Comparison of ENCODE assay signal across 7 cellular contexts in genomic region chr16:57042157-57043111, GRCh38. TPM values are rescaled to one million over a fixed set of nuclear protein-coding genes. Genes with fewer than 3 reads are reported as not detected.
DNase-seq lines count a peak whose midpoint lies in the region; ATAC-seq and TF ChIP-seq lines count a peak whose summit lies in the region.

No MANE protein-coding gene starts in this region.

- DNase-seq in GM20000 (ENCODE audit: low spot score) (peak; percentile 81), NCI-H1694 (lab: John Stamatoyannopoulos, UW) (no peak), ureter (ENCODE audit: low spot score) (no peak), suprapubic skin (ENCODE audit: low spot score in 2 of 2) (no peak)
- DNase-seq in activated CD8-positive, alpha-beta memory T cell treated with anti-CD3 and anti-CD28 coated beads for 48 hours (ENCODE audit: low read depth in 2 of 3, low spot score in 2 of 3) = peak; percentile 46 to 72 (median 52)

- TF ChIP-seq CTCF in GM20000 (IDR thresholded peaks at IDR 0.05; ENCODE audit: extremely low read depth, missing control alignments) (no peak), liver (IDR thresholded peaks at IDR 0.05; ENCODE audit: low read depth, low read length, missing input control) (no peak), suprapubic skin (IDR thresholded peaks at IDR 0.05) (no peak)

- H3K4me1 ChIP-seq in liver (ENCODE audit: control insufficient read depth in 4 of 4, insufficient read depth in 4 of 4, low read length in 3 of 4) (no peaks in the 10 kb centered on the region), suprapubic skin (peaks cover 10% of the 10 kb centered on the region)

- no peak overlapping the region for H3K4me3 ChIP-seq in liver (ENCODE audit: low read depth in 1 of 3, low read length in 3 of 3)
- H3K4me3 ChIP-seq in suprapubic skin = no peak overlapping the region

- 80% methylated on average over 14 of the region's 14 CpGs for WGBS in liver
- 62% methylated on average over 14 of the region's 14 CpGs for WGBS in suprapubic skin

- ATAC-seq in HG03575 (IDR thresholded peaks at IDR 0.05; ENCODE audit: extremely low read depth, insufficient number of reproducible peaks, low FRiP score, unreplicated experiment) = peak; percentile 42

- H3K27me3 ChIP-seq in liver (ENCODE audit: control insufficient read depth in 4 of 4, insufficient read depth in 4 of 4, low read length in 3 of 4) (no peaks in the 10 kb centered on the region), suprapubic skin (no peaks in the 10 kb centered on the region)

- no peak for TF ChIP-seq RAD21 in liver (IDR thresholded peaks at IDR 0.05)

- H3K9ac ChIP-seq in liver (ENCODE audit: low read depth in 1 of 2, low read length in 2 of 2) = no peak overlapping the region

- H3K27ac ChIP-seq in liver (ENCODE audit: low read depth in 1 of 2, low read length in 2 of 2) (peak overlapping the region; percentile 19 to 46), suprapubic skin (no peak overlapping the region)

- TF ChIP-seq EP300 in suprapubic skin (IDR thresholded peaks at IDR 0.05) = no peak

- H3K9me3 ChIP-seq in liver (ENCODE audit: control insufficient read depth in 4 of 4, low read length in 3 of 4) = no peaks in the 10 kb centered on the region
- no peaks in the 10 kb centered on the region for H3K9me3 ChIP-seq in suprapubic skin

- H3K36me3 ChIP-seq in liver (ENCODE audit: control insufficient read depth in 4 of 4, insufficient read depth in 3 of 4, low read depth in 1 of 4, low read length in 3 of 4) (peaks cover 5 to 10% (median 8%) of the 10 kb centered on the region in 4 donors), suprapubic skin (peaks cover 54% of the 10 kb centered on the region)

- no peak for TF ChIP-seq POLR2A in suprapubic skin (IDR thresholded peaks at IDR 0.05)

TF ChIP-seq in liver, 16 proteins besides CTCF, POLR2A, EP300 and RAD21:
- TF ChIP-seq FOXA2 (IDR thresholded peaks at IDR 0.05) (no peak), HNF4A (conservative IDR thresholded peaks at IDR 0.05) (no peak), MAX (IDR thresholded peaks at IDR 0.05) (no peak), EGR1 (IDR thresholded peaks at IDR 0.05; ENCODE audit: low read depth in 2 of 2) (no peak), REST (IDR thresholded peaks at IDR 0.05) (no peak), SP1 (IDR thresholded peaks at IDR 0.05) (no peak), YY1 (IDR thresholded peaks at IDR 0.05) (no peak), FOXA1 (IDR thresholded peaks at IDR 0.05) (no peak), TAF1 (conservative IDR thresholded peaks at IDR 0.05) (no peak), RXRA (IDR thresholded peaks at IDR 0.05) (no peak)
TF ChIP-seq in liver: peak in this region for 0.

RNA-seq across cellular contexts. Expression of gene CPNE2, which starts 49.9 kb away (rescaled TPM):
- 10 to 100 TPM; 10.1 to 11.9 TPM for total RNA-seq in liver
- 10 to 100 TPM in 1 of 2 donors, 1 to 10 TPM in 1; 6.8 to 14.6 TPM for polyA plus RNA-seq in liver
- total RNA-seq in ureter = 19.8 TPM
- total RNA-seq in suprapubic skin = 10 to 100 TPM; 12.7 to 23.1 (median 15.7) TPM

RNA-seq across cellular contexts. Expression of gene NLRC5, which starts 53.1 kb away (rescaled TPM):
- total RNA-seq in liver (10 to 100 TPM; 11.9 to 23.3 TPM), ureter (50.1 TPM), suprapubic skin (100 to 1,000 TPM in 1 of 4 donors, 10 to 100 TPM in 3; 36.9 to 133 (median 54.4) TPM)
- 1 to 10 TPM; 4.7 to 5.6 TPM for polyA plus RNA-seq in liver

Comparison
In these comparisons a context has a peak if more than half of its experiments do, and no peak if none do; other contexts are left out.
1. DNase-seq: peak in GM20000 (single experiment) and activated CD8-positive, alpha-beta memory T cell treated with anti-CD3 and anti-CD28 coated beads for 48 hours (3 of 3); none in NCI-H1694 (single experiment), ureter (single experiment) and suprapubic skin (0 of 2).